In genomic region chr4:6688879-6689505, GRCh38 we compare ENCODE assay signal across 8 cellular contexts. TPM values are rescaled to one million over a fixed set of nuclear protein-coding genes. Genes with fewer than 3 reads are reported as not detected.
DNase-seq lines count a peak whose midpoint lies in the region; ATAC-seq, FAIRE-seq and TF ChIP-seq lines count a peak whose summit lies in the region.

No MANE protein-coding gene starts in this region.

- CTCF ChIA-PET in endothelial cell of umbilical vein (lab: Charles Lee) = interaction anchor here (1.0 kb wide), 1 partner anchor 150 kb away, joined by 3 read pairs; no protein-coding TSS in a partner anchor

- no peaks in the 10 kb centered on the region for H3K4me1 ChIP-seq in endothelial cell of umbilical vein (ENCODE audit: control insufficient read depth, extremely low read depth, insufficient read depth, low read length)
- peaks cover 1% of the 10 kb centered on the region for H3K4me1 ChIP-seq in urinary bladder (ENCODE audit: insufficient read depth)

- H3K36me3 ChIP-seq in endothelial cell of umbilical vein (ENCODE audit: control insufficient read depth in 2 of 2, extremely low read depth in 1 of 2, insufficient read depth in 2 of 2, low read length in 2 of 2) (no peaks in the 10 kb centered on the region), urinary bladder (ENCODE audit: insufficient read depth) (no peaks in the 10 kb centered on the region)

- TF ChIP-seq CTCF in NB4 (IDR thresholded peaks at IDR 0.05; ENCODE audit: low read depth, low read length) (peak; percentile 21), endothelial cell of umbilical vein (IDR thresholded peaks at IDR 0.05; ENCODE audit: extremely low read depth in 1 of 2, insufficient read depth in 1 of 2, low read depth in 1 of 2, low read length in 2 of 2) (no peak), omental fat pad (IDR thresholded peaks at IDR 0.05) (no peak)

- FAIRE-seq in H54 (lab: Jason Lieb, UNC) (no peak), endothelial cell of umbilical vein (lab: Jason Lieb, UNC) (peak; percentile 71)

- H3K27me3 ChIP-seq in endothelial cell of umbilical vein (ENCODE audit: control insufficient read depth in 2 of 2, insufficient read depth in 2 of 2, low read length in 2 of 2) = no peaks in the 10 kb centered on the region

- H2AFZ ChIP-seq in endothelial cell of umbilical vein (ENCODE audit: low read depth, low read length) = peak overlapping the region; percentile 72

- no peaks in the 10 kb centered on the region for H3K79me2 ChIP-seq in endothelial cell of umbilical vein (ENCODE audit: control insufficient read depth, insufficient read depth, low read length)

- H3K9me1 ChIP-seq in endothelial cell of umbilical vein (replicated peaks; ENCODE audit: control insufficient read depth, extremely low read depth, insufficient read depth, low read length) = no peaks in the 10 kb centered on the region

- WGBS in urinary bladder = 31% methylated on average over 23 of the region's 23 CpGs

- TF ChIP-seq POLR2A in H54 (IDR thresholded peaks at IDR 0.05; ENCODE audit: low read depth, low read length) (peak; percentile 22; the same call in 1 of the 2 replicates), NB4 (IDR thresholded peaks at IDR 0.05; ENCODE audit: extremely low read depth, insufficient read length) (peak; percentile 51), endothelial cell of umbilical vein (IDR thresholded peaks at IDR 0.05; ENCODE audit: low read depth, low read length) (no peak)

- dilution Hi-C loops in endothelial cell of umbilical vein (cut with MboI; ENCODE audit: extremely low pct_ligation_motif_present, low sequenced_read_pairs) = no loop called here

- intact Hi-C loops in endothelial cell of umbilical vein (cut with micrococcal nuclease) = no loop called here

- peak; percentile 63 for ATAC-seq in omental fat pad (ENCODE audit: low FRiP score)

- peak overlapping the region; percentile 32 for H3K4me3 ChIP-seq in NB4 (ENCODE audit: low read depth, low read length)
- H3K4me3 ChIP-seq in endothelial cell of umbilical vein (replicated peaks in 1 of 3; ENCODE audit: insufficient read depth in 1 of 3, low read depth in 1 of 3, low read length in 3 of 3) = no peak overlapping the region
- no peak overlapping the region for H3K4me3 ChIP-seq in urinary bladder (ENCODE audit: low read depth, low read length)

- no peaks in the 10 kb centered on the region for H3K9me3 ChIP-seq in endothelial cell of umbilical vein (replicated peaks; ENCODE audit: control insufficient read depth, insufficient read depth, low read length)

- BruUV-seq in endothelial cell of umbilical vein (replicated peaks; lab: Mats Ljungman, UMichigan) = no TSS peak

- H3K27ac ChIP-seq in endothelial cell of umbilical vein (ENCODE audit: insufficient read depth, low read depth, low read length) = no peak overlapping the region
- H3K27ac ChIP-seq in urinary bladder (ENCODE audit: low read depth) = peak overlapping the region; percentile 76

- POLR2A ChIA-PET in endothelial cell of umbilical vein (lab: Charles Lee) = no interaction called here

- H3K4me2 ChIP-seq in endothelial cell of umbilical vein (ENCODE audit: insufficient read depth, low read length) = no peak overlapping the region

- DNase-seq in DMS153 treated with DMSO at 0.1 percent for 48 hours (lab: John Stamatoyannopoulos, UW; ENCODE audit: unreplicated experiment) (peak; percentile 11), H54 (ENCODE audit: insufficient read length, low spot score) (peak; percentile 81), NB4 (ENCODE audit: low read depth) (peak; percentile 99), endothelial cell of umbilical vein (ENCODE audit: low read depth, low spot score) (peak; percentile 39), omental fat pad (ENCODE audit: low spot score) (no peak), RPMI8226 (no peak)
- DNase-seq in activated CD8-positive, alpha-beta memory T cell treated with anti-CD3 and anti-CD28 coated beads for 48 hours (ENCODE audit: low read depth in 2 of 3, low spot score in 2 of 3) = peak in 2 of 3 experiments; percentile 48 to 60

- no peak overlapping the region for H3K9ac ChIP-seq in endothelial cell of umbilical vein (replicated peaks; ENCODE audit: extremely low read depth, insufficient read depth, low read length)

- H4K20me1 ChIP-seq in endothelial cell of umbilical vein (replicated peaks; ENCODE audit: control insufficient read depth, extremely low read depth, insufficient read depth, low read length) = no peaks in the 10 kb centered on the region

TF ChIP-seq in endothelial cell of umbilical vein, 7 proteins besides CTCF, POLR2A, EP300 and RAD21:
- TF ChIP-seq FOS (IDR thresholded peaks at IDR 0.05; ENCODE audit: borderline replicate concordance, insufficient read depth, low read length) (peak; percentile 21), JUN (IDR thresholded peaks at IDR 0.05; ENCODE audit: borderline replicate concordance, insufficient read depth, insufficient read length, low read depth) (no peak)

RNA-seq across cellular contexts. Expression of gene S100P, which starts 4.7 kb away (rescaled TPM):
- total RNA-seq in endothelial cell of umbilical vein = not detected in 2 replicates
- polyA plus RNA-seq in endothelial cell of umbilical vein = 0.06 TPM in 1 of 2 replicates, not detected in the other
- not detected in 2 replicates for polyA plus RNA-seq in endothelial cell of umbilical vein (2011; cell fraction: cytosol; rRNA removed)
- not detected in 2 replicates for polyA plus RNA-seq in endothelial cell of umbilical vein (2011; cell fraction: nucleus; rRNA removed)
- polyA plus RNA-seq in endothelial cell of umbilical vein (2012) = not detected in 2 replicates
- polyA minus RNA-seq in endothelial cell of umbilical vein = not detected in 2 replicates
- polyA minus RNA-seq in endothelial cell of umbilical vein (2011; cell fraction: cytosol; rRNA and poly(A)+ RNA removed) = 103 TPM
- 5.7 and 12.5 TPM in 2 replicates for polyA minus RNA-seq in endothelial cell of umbilical vein (2011; cell fraction: nucleus; rRNA and poly(A)+ RNA removed)
- total RNA-seq in omental fat pad = 10 to 100 TPM in 1 of 4 donors, 1 to 10 TPM in 1, under 1 TPM in 1, not detected in 1; 0.60 to 10.9 (median 1.1) TPM
- total RNA-seq in urinary bladder = 88.9 TPM
- polyA plus RNA-seq in urinary bladder = 203 TPM

RNA-seq across cellular contexts. Expression of gene MRFAP1L1, which starts 20.7 kb away (rescaled TPM):
- 42.0 and 43.8 TPM in 2 replicates for total RNA-seq in endothelial cell of umbilical vein
- 15.6 and 28.7 TPM in 2 replicates for polyA plus RNA-seq in endothelial cell of umbilical vein
- polyA plus RNA-seq in endothelial cell of umbilical vein (2011; cell fraction: cytosol; rRNA removed) = 43.9 and 48.2 TPM in 2 replicates
- polyA plus RNA-seq in endothelial cell of umbilical vein (2011; cell fraction: nucleus; rRNA removed) = 23.6 and 39.9 TPM in 2 replicates
- 38.8 and 53.4 TPM in 2 replicates for polyA plus RNA-seq in endothelial cell of umbilical vein (2012)
- polyA minus RNA-seq in endothelial cell of umbilical vein = 20.0 and 28.4 TPM in 2 replicates
- 11.6 TPM for polyA minus RNA-seq in endothelial cell of umbilical vein (2011; cell fraction: cytosol; rRNA and poly(A)+ RNA removed)
- polyA minus RNA-seq in endothelial cell of umbilical vein (2011; cell fraction: nucleus; rRNA and poly(A)+ RNA removed) = 7.8 and 8.8 TPM in 2 replicates
- total RNA-seq in omental fat pad = 10 to 100 TPM; 42.7 to 56.3 (median 45.9) TPM
- total RNA-seq in urinary bladder = 56.0 TPM
- polyA plus RNA-seq in urinary bladder = 73.1 TPM

RNA-seq across cellular contexts. Expression of gene BLOC1S4, which starts 27.0 kb away (rescaled TPM):
- total RNA-seq in endothelial cell of umbilical vein (12.7 and 13.1 TPM in 2 replicates), omental fat pad (10 to 100 TPM; 12.3 to 23.3 (median 13.9) TPM), urinary bladder (5.6 TPM)
- polyA plus RNA-seq in endothelial cell of umbilical vein (16.9 and 18.1 TPM in 2 replicates), urinary bladder (12.4 TPM)
- 11.0 and 12.2 TPM in 2 replicates for polyA plus RNA-seq in endothelial cell of umbilical vein (2011; cell fraction: cytosol; rRNA removed)
- 4.3 and 5.1 TPM in 2 replicates for polyA plus RNA-seq in endothelial cell of umbilical vein (2011; cell fraction: nucleus; rRNA removed)
- 8.4 and 8.8 TPM in 2 replicates for polyA plus RNA-seq in endothelial cell of umbilical vein (2012)
- polyA minus RNA-seq in endothelial cell of umbilical vein = 4.8 and 5.5 TPM in 2 replicates
- 7.0 TPM for polyA minus RNA-seq in endothelial cell of umbilical vein (2011; cell fraction: cytosol; rRNA and poly(A)+ RNA removed)
- 1.3 and 2.5 TPM in 2 replicates for polyA minus RNA-seq in endothelial cell of umbilical vein (2011; cell fraction: nucleus; rRNA and poly(A)+ RNA removed)

RNA-seq across cellular contexts. Expression of gene MRFAP1, which starts 48.5 kb away (rescaled TPM):
- total RNA-seq in endothelial cell of umbilical vein (317 and 335 TPM in 2 replicates), omental fat pad (100 to 1,000 TPM; 125 to 149 (median 140) TPM), urinary bladder (81.2 TPM)
- polyA plus RNA-seq in endothelial cell of umbilical vein (119 and 170 TPM in 2 replicates), urinary bladder (384 TPM)
- polyA plus RNA-seq in endothelial cell of umbilical vein (2011; cell fraction: cytosol; rRNA removed) = 199 and 217 TPM in 2 replicates
- polyA plus RNA-seq in endothelial cell of umbilical vein (2011; cell fraction: nucleus; rRNA removed) = 103 and 123 TPM in 2 replicates
- 279 and 381 TPM in 2 replicates for polyA plus RNA-seq in endothelial cell of umbilical vein (2012)
- 63.8 and 69.3 TPM in 2 replicates for polyA minus RNA-seq in endothelial cell of umbilical vein
- 46.6 TPM for polyA minus RNA-seq in endothelial cell of umbilical vein (2011; cell fraction: cytosol; rRNA and poly(A)+ RNA removed)
- polyA minus RNA-seq in endothelial cell of umbilical vein (2011; cell fraction: nucleus; rRNA and poly(A)+ RNA removed) = 24.5 and 36.0 TPM in 2 replicates

Comparison
In these comparisons a context has a peak if more than half of its experiments do, and no peak if none do; other contexts are left out.
1. DNase-seq: peak in DMS153 treated with DMSO at 0.1 percent for 48 hours (single experiment), H54 (single experiment), NB4 (single experiment), activated CD8-positive, alpha-beta memory T cell treated with anti-CD3 and anti-CD28 coated beads for 48 hours (2 of 3) and endothelial cell of umbilical vein (single experiment); none in omental fat pad (single experiment) and RPMI8226 (single experiment).